Comparison of ENCODE assay signal across 22 cellular contexts in genomic region chr6:47752801-47753200, GRCh38. TPM values are rescaled to one million over a fixed set of nuclear protein-coding genes. Genes with fewer than 3 reads are reported as not detected.
"Had no signal": no experiment of that assay in that cellular context is flagged by ENCODE, and none has a peak within 500 bp of the region (broad histone marks: within the 10 kb centered on the region; RNA-seq: fewer than 3 reads in every experiment).

No MANE protein-coding gene starts in this region.

- H3K9me3 Mint-ChIP-seq: immature natural killer cell had no signal

- H3K9ac ChIP-seq: parathyroid adenoma had no signal

- H3K4me1 Mint-ChIP-seq: immature natural killer cell; naive thymus-derived CD4-positive, alpha-beta T cell had no signal

- DNase-seq: dermis blood vessel endothelial cell; esophagus squamous epithelium; foreskin fibroblast; glutamatergic neuron; immature natural killer cell; kidney; left cardiac atrium; left ventricle myocardium superior; mesendoderm; naive thymus-derived CD4-positive, alpha-beta T cell; nephron progenitor cell; retina; stimulated activated naive CD4-positive, alpha-beta T cell treated with Interleukin-2 at 50 U/mL for 16 hours; trophoblast cell had no signal

- H3K4me1 ChIP-seq: esophagus squamous epithelium, gastroesophageal sphincter, parathyroid adenoma, prostate gland had no signal

- H3K36me3 Mint-ChIP-seq: immature natural killer cell; naive thymus-derived CD4-positive, alpha-beta T cell had no signal

- H2AFZ ChIP-seq: parathyroid adenoma had no signal

- H3K9me3 ChIP-seq: esophagus squamous epithelium, gastroesophageal sphincter, prostate gland had no signal

- H3K4me3 ChIP-seq: esophagus squamous epithelium, gastroesophageal sphincter, lung, prostate gland, skin epidermis had no signal

- H3K27ac Mint-ChIP-seq: immature natural killer cell; naive thymus-derived CD4-positive, alpha-beta T cell; nephron progenitor cell had no signal

- H3K27ac ChIP-seq: esophagus squamous epithelium, gastroesophageal sphincter, parathyroid adenoma, prostate gland, skin epidermis had no signal

- H3K27me3 ChIP-seq: esophagus squamous epithelium, gastroesophageal sphincter had no signal

- H3K79me2 ChIP-seq: parathyroid adenoma had no signal

- H3K36me3 ChIP-seq: esophagus squamous epithelium, gastroesophageal sphincter, prostate gland had no signal

- ATAC-seq: gastroesophageal sphincter; left cardiac atrium; left ventricle myocardium superior; naive thymus-derived CD4-positive, alpha-beta T cell; sciatic nerve had no signal

- H3K4me3 Mint-ChIP-seq: immature natural killer cell; naive thymus-derived CD4-positive, alpha-beta T cell; nephron progenitor cell had no signal

RNA-seq across cellular contexts. Expression of gene OPN5, which starts 29.0 kb away (rescaled TPM):
- total RNA-seq: dermis blood vessel endothelial cell; epithelial cell of proximal tubule; esophagus squamous epithelium; left cardiac atrium; naive thymus-derived CD4-positive, alpha-beta T cell; omental fat pad; sciatic nerve had no signal

RNA-seq across cellular contexts. Expression of gene ADGRF4, which starts 54.4 kb away (rescaled TPM):
- total RNA-seq: kidney; left ventricle myocardium superior; naive thymus-derived CD4-positive, alpha-beta T cell; sciatic nerve had no signal
